In the genomic region with DNA sequence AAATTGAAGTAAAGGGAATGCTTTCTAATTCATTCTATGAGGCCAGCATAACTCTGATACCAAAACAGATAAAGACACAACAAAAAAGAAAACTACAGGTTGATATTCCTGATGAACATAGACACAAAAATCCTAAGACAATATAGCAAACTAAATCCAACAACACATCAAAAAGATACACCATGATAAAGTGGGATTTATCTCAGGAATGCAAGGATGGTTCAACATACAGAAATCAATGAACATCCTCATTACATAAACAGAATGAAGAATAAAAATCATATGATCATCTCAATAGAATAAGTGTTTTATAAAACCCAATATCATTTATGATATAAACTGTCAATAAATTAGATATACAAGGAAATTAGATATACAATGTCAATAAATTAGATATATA, we compare ENCODE assay signal across 20 cellular contexts.
"Had no signal": no experiment of that assay in that cellular context is flagged by ENCODE, and none has a peak within 500 bp of the region (broad histone marks: within the 10 kb centered on the region; RNA-seq: fewer than 3 reads in every experiment).

No MANE protein-coding gene starts in this region.

- H3K36me3 ChIP-seq: left ventricle myocardium inferior, ovary, prostate gland, sigmoid colon, spleen, tibial nerve, uterus had no signal

- ATAC-seq: naive thymus-derived CD4-positive, alpha-beta T cell; natural killer cell treated with Interleukin-12 subunit alpha and Interleukin-12 subunit beta and Interleukin-15 and Interleukin-18, amount 100 ng/mL, for 72 hours; right cardiac atrium; stimulated activated effector memory CD8-positive, alpha-beta T cell treated with anti-CD3 and anti-CD28 coated beads, Interleukin-12 subunit alpha, Interleukin-12 subunit beta, amount 100 ng/mL, for 72 hours had no signal

- H3K4me1 ChIP-seq: left ventricle myocardium inferior, prostate gland, sigmoid colon, spleen, tibial nerve, uterus had no signal

- H3K27ac ChIP-seq: left ventricle myocardium inferior, ovary, prostate gland, sigmoid colon, spleen, tibial nerve, uterus had no signal

- H3K27me3 ChIP-seq: ovary, sigmoid colon, spleen, tibial nerve, uterus had no signal

- H3K4me3 ChIP-seq: left ventricle myocardium inferior, lung, ovary, prostate gland, sigmoid colon, spleen, tibial nerve, uterus had no signal

- H3K9me3 ChIP-seq: prostate gland had no signal

- DNase-seq: islet precursor cell; left ventricle myocardium inferior; mesendoderm; naive thymus-derived CD4-positive, alpha-beta T cell; ovary; posterior cingulate gyrus; retina; right cardiac atrium; sigmoid colon; small intestine; spleen; stimulated activated CD4-positive, alpha-beta T cell treated with anti-CD3 and anti-CD28 coated beads, Interleukin-4, amount 100 ng/mL, for 24 hours; stimulated activated naive CD4-positive, alpha-beta T cell; substantia nigra; uterus had no signal
